In genomic region chr1:164895026-164895907, GRCh38 we compare ENCODE assay signal across 14 cellular contexts.
"Had no signal": no experiment of that assay in that cellular context is flagged by ENCODE, and none has a peak within 500 bp of the region (broad histone marks: within the 10 kb centered on the region; RNA-seq: fewer than 3 reads in every experiment).

No MANE protein-coding gene starts in this region.

- ATAC-seq: gastroesophageal sphincter; lower lobe of right lung; stimulated activated naive CD8-positive, alpha-beta T cell treated with anti-CD3 and anti-CD28 coated beads, Interleukin-15, amount 100 ng/mL, for 72 hours had no signal

- H3K4me3 Mint-ChIP-seq: endodermal cell; stimulated activated naive CD8-positive, alpha-beta T cell treated with anti-CD3 and anti-CD28 coated beads, Interleukin-15, amount 100 ng/mL, for 72 hours had no signal

- DNase-seq: activated CD4-positive, CD25-positive, alpha-beta regulatory T cell treated with anti-CD3 and anti-CD28 coated beads, Interleukin-2, amount 50 U/mL, for 72 hours; activated naive CD4-positive, alpha-beta T cell; activated T-cell treated with anti-CD3 and anti-CD28 coated beads for 4 hours; dorsolateral prefrontal cortex; endodermal cell; lower lobe of right lung; midbrain; stimulated activated CD4-positive, alpha-beta T cell treated with anti-CD3 and anti-CD28 coated beads, Interleukin-1b, Interleukin-23, amount 100 ng/mL, for 48 hours; stimulated activated naive CD8-positive, alpha-beta T cell treated with anti-CD3 and anti-CD28 coated beads, Interleukin-15, amount 100 ng/mL, for 72 hours; T-helper 1 cell; T1000; testis; upper lobe of left lung had no signal

- H3K27ac Mint-ChIP-seq: endodermal cell; stimulated activated naive CD8-positive, alpha-beta T cell treated with anti-CD3 and anti-CD28 coated beads, Interleukin-15, amount 100 ng/mL, for 72 hours had no signal

- H3K4me1 Mint-ChIP-seq: stimulated activated naive CD8-positive, alpha-beta T cell treated with anti-CD3 and anti-CD28 coated beads, Interleukin-15, amount 100 ng/mL, for 72 hours had no signal
